Comparison of ENCODE assay signal across 28 cellular contexts in the genomic region with DNA sequence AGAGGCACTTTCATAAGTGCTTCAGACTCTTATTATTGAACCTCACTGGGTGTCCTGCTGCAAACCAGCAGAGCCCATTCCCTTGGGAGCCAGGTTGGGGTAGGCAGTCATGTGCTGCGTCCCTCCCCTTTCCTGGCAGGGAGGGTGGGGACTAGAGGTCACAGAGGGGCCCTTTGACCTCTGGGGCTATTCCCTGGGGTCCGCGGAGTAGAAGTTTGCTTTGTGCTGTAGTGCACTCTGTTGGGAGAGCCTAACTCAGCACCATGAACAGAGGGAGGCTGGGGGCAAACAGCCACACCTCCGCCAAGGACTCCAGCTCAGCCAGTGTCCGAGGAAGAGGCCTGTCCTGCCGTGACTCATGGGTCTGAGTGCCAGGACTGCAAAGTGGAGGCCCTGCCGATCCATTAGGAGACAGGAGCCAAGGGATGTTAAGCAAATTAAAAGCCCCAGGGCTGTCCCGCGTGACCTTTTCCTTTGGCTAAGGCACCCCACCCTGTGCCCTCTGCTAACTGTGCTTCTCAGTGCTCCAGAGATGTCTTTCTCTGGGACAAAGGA. TPM values are rescaled to one million over a fixed set of nuclear protein-coding genes. Genes with fewer than 3 reads are reported as not detected.
"Had no signal": no experiment of that assay in that cellular context is flagged by ENCODE, and none has a peak within 500 bp of the region (broad histone marks: within the 10 kb centered on the region; RNA-seq: fewer than 3 reads in every experiment).

No MANE protein-coding gene starts in this region.

- H3K9me3 Mint-ChIP-seq: activated B cell treated with CpG ODN at 0.5 μM for 24 hours; activated T-cell treated with anti-CD3 and anti-CD28 coated beads, Interleukin-2, amount 50 U/mL, for 4 hours; nephron; type B pancreatic cell had no signal

- DNase-seq: activated B cell treated with CpG ODN at 0.5 μM for 24 hours; activated CD4-positive, alpha-beta T cell treated with anti-CD3 and anti-CD28 coated beads for 4 hours; activated CD4-positive, alpha-beta T cell treated with anti-CD3 and anti-CD28 coated beads, Interleukin-2, amount 50 U/mL, for 48 hours; activated CD8-positive, alpha-beta memory T cell treated with anti-CD3 and anti-CD28 coated beads, Interleukin-2, amount 50 U/mL, for 48 hours; activated naive CD4-positive, alpha-beta T cell treated with Interleukin-2 at 50 U/mL for 16 hours; activated naive CD8-positive, alpha-beta T cell treated with anti-CD3 and anti-CD28 coated beads, Interleukin-2, amount 10 ng/mL, durations not matched to agents 7 days and 5 days; activated T-cell treated with anti-CD3 and anti-CD28 coated beads, Interleukin-2, amount 50 U/mL, for 4 hours; amygdala; cerebellar nuclear complex; effector CD4-positive, alpha-beta T cell; erythroblast; hypothalamus; left cardiac atrium; mesenchymal stem cell; nucleus accumbens; posterior cingulate gyrus; stimulated activated CD4-positive, alpha-beta T cell treated with anti-CD3 and anti-CD28 coated beads, Interleukin-2, amount 100 ng/mL, for 48 hours; stimulated activated CD8-positive, alpha-beta memory T cell treated with anti-CD3 and anti-CD28 coated beads, Interleukin-4, amount 100 ng/mL, for 48 hours; stimulated activated naive B cell treated with anti-CD40 and anti-IgM and Interleukin-4, amounts not matched to agents 10 μg/mL and 1 μg/mL and 100 μg/mL, for 72 hours; SW 1271; T-helper 17 cell; testis had no signal

- H3K36me3 Mint-ChIP-seq: stimulated activated naive B cell treated with anti-CD40 and anti-IgM and Interleukin-4, amounts not matched to agents 10 μg/mL and 1 μg/mL and 100 μg/mL, for 72 hours had no signal

- H3K4me1 Mint-ChIP-seq: activated B cell treated with CpG ODN at 0.5 μM for 24 hours had no signal

- H3K4me3 Mint-ChIP-seq: activated B cell treated with CpG ODN at 0.5 μM for 24 hours; activated naive CD8-positive, alpha-beta T cell treated with anti-CD3 and anti-CD28 coated beads, Interleukin-2, amount 10 ng/mL, durations not matched to agents 7 days and 5 days; activated T-cell treated with anti-CD3 and anti-CD28 coated beads, Interleukin-2, amount 50 U/mL, for 4 hours; nephron; stimulated activated naive B cell treated with anti-CD40 and anti-IgM and Interleukin-4, amounts not matched to agents 10 μg/mL and 1 μg/mL and 100 μg/mL, for 72 hours; T-helper 17 cell; type B pancreatic cell had no signal

- H3K27ac Mint-ChIP-seq: activated B cell treated with CpG ODN at 0.5 μM for 24 hours; activated naive CD8-positive, alpha-beta T cell treated with anti-CD3 and anti-CD28 coated beads, Interleukin-2, amount 10 ng/mL, durations not matched to agents 7 days and 5 days; nephron; stimulated activated naive B cell treated with anti-CD40 and anti-IgM and Interleukin-4, amounts not matched to agents 10 μg/mL and 1 μg/mL and 100 μg/mL, for 72 hours; T-helper 17 cell; type B pancreatic cell had no signal

RNA-seq across cellular contexts. Expression of a gene that starts 3.0 kb away (rescaled TPM):
- total RNA-seq: activated B cell treated with CpG ODN at 0.5 μM for 24 hours; activated CD8-positive, alpha-beta memory T cell treated with anti-CD3 and anti-CD28 coated beads for 36 hours; activated naive CD8-positive, alpha-beta T cell treated with anti-CD3 and anti-CD28 coated beads, Interleukin-2, amount 10 ng/mL, durations not matched to agents 7 days and 5 days; activated T-cell treated with anti-CD3 and anti-CD28 coated beads, Interleukin-2, amount 50 U/mL, for 4 hours; mononuclear cell; myocyte; smooth muscle cell; T-helper 17 cell had no signal
